Comparison of ENCODE assay signal across 8 cellular contexts in genomic region chr10:51073461-51074237, GRCh38. TPM values are rescaled to one million over a fixed set of nuclear protein-coding genes. Genes with fewer than 3 reads are reported as not detected.
DNase-seq lines count a peak whose midpoint lies in the region; FAIRE-seq and TF ChIP-seq lines count a peak whose summit lies in the region.

No MANE protein-coding gene starts in this region.

- H3K4me1 ChIP-seq in HAP-1 = no peaks in the 10 kb centered on the region
- peaks cover 3% of the 10 kb centered on the region for H3K4me1 ChIP-seq in iPS-15b (ENCODE audit: control insufficient read depth, insufficient read depth, low read length)
- H3K4me1 ChIP-seq in sigmoid colon = peaks cover 0 to 24% (median 15%) of the 10 kb centered on the region in 4 donors

- WGBS in sigmoid colon, 2 donors = 5 to 7% methylated on average over 50 of the region's 50 CpGs

- in situ Hi-C loops in HAP-1 (cut with MboI; ENCODE audit: low sequenced_read_pairs) = no loop called here
- in situ Hi-C loops in astrocyte of the spinal cord (cut with HindIII; ENCODE audit: low sequenced_read_pairs) = no loop called here

- TF ChIP-seq POLR2A in sigmoid colon (IDR thresholded peaks at IDR 0.05) (no peak), erythroblast (IDR thresholded peaks at IDR 0.05; ENCODE audit: low read length) (no peak)

- H3K36me3 ChIP-seq in HAP-1 (replicated peaks) (no peaks in the 10 kb centered on the region), iPS-15b (ENCODE audit: control insufficient read depth, insufficient read depth, low read length) (no peaks in the 10 kb centered on the region), sigmoid colon (no peaks in the 10 kb centered on the region)

- H3K4me3 ChIP-seq in AG04449 (ENCODE audit: low read depth, low read length) = peak overlapping the region; percentile 80
- peak overlapping the region; percentile 14; the same call in 1 of the 2 replicates for H3K4me3 ChIP-seq in HAP-1
- peak overlapping the region; percentile 65 for H3K4me3 ChIP-seq in astrocyte of the spinal cord (ENCODE audit: low read depth, low read length)
- peak overlapping the region; percentile 90 for H3K4me3 ChIP-seq in iPS-15b (ENCODE audit: low read depth, low read length)
- peak overlapping the region; percentile 62 to 79 (median 68) for H3K4me3 ChIP-seq in sigmoid colon

- TF ChIP-seq CTCF in AG04449 (IDR thresholded peaks at IDR 0.05; ENCODE audit: insufficient read depth, low read length, missing control alignments) (no peak), astrocyte of the spinal cord (IDR thresholded peaks at IDR 0.05; ENCODE audit: low read depth, low read length) (no peak), sigmoid colon (IDR thresholded peaks at IDR 0.05) (no peak)

- peak overlapping the region; percentile 88 to 93 (median 92) for H3K27ac ChIP-seq in sigmoid colon

- H3K9me3 ChIP-seq in HAP-1 = no peaks in the 10 kb centered on the region
- H3K9me3 ChIP-seq in iPS-15b (ENCODE audit: control insufficient read depth, insufficient read depth, low read length) = no peaks in the 10 kb centered on the region
- no peaks in the 10 kb centered on the region for H3K9me3 ChIP-seq in sigmoid colon

- POLR2A ChIA-PET in AG04449 (lab: Yijun Ruan, JAX) = interaction anchor here (0.6 to 1.4 kb wide), 3 partner anchors 131 to 430 kb away, joined by 3 to 4 read pairs (median 3); no protein-coding TSS in a partner anchor

- peak overlapping the region; percentile 57 for H3K9ac ChIP-seq in iPS-15b (ENCODE audit: low read depth, low read length)

- DNase-seq in AG04449 (ENCODE audit: low read depth, low spot score) (no peak), HAP-1 (ENCODE audit: low spot score in 2 of 2) (peak in 1 of 2 experiments; percentile 6), astrocyte of the spinal cord (ENCODE audit: low read depth, low spot score) (no peak), sigmoid colon (peak; percentile 78), erythroblast (lab: John Stamatoyannopoulos, UW) (no peak), GM19239 (ENCODE audit: insufficient read length, low spot score) (no peak), DMS79 (lab: John Stamatoyannopoulos, UW) (no peak)

- H3K27me3 ChIP-seq in HAP-1 (ENCODE audit: low read depth) (peaks cover 48% of the 10 kb centered on the region), iPS-15b (ENCODE audit: control insufficient read depth, insufficient read depth, low read length) (peaks cover 24% of the 10 kb centered on the region), sigmoid colon (no peaks in the 10 kb centered on the region)

- CTCF ChIA-PET in AG04449 (lab: Yijun Ruan, JAX) = interaction anchor here (0.7 to 3.0 kb wide), 10 partner anchors 10 to 1143 kb away, joined by 3 to 10 read pairs (median 4); no protein-coding TSS in a partner anchor

- TF ChIP-seq EP300 in sigmoid colon (IDR thresholded peaks at IDR 0.05) = no peak

- no peak for FAIRE-seq in GM19239 (lab: Jason Lieb, UNC)

- intact Hi-C loops in sigmoid colon (cut with DNase I) = loop anchor here (2.0 to 5.0 kb wide), 3 partner anchors 229 to 634 kb away; no protein-coding TSS in a partner anchor

RNA-seq across cellular contexts. Expression of gene PRKG1, which starts 0.6 kb away (rescaled TPM):
- total RNA-seq in sigmoid colon = 10 to 100 TPM; 60.2 to 92.9 (median 79.1) TPM
- polyA plus RNA-seq in sigmoid colon = 1 to 10 TPM; 3.7 to 4.2 (median 4.0) TPM

Comparison
In these comparisons a context has a peak if more than half of its experiments do, and no peak if none do; other contexts are left out.
1. H3K4me3 ChIP-seq: peak in every context shown above with its lines; median percentile 90 in iPS-15b; 80 in AG04449; 68 in sigmoid colon; 65 in astrocyte of the spinal cord; 14 in HAP-1.